Comparison of ENCODE assay signal across 8 cellular contexts in genomic region chr6:35727935-35728662, GRCh38. TPM values are rescaled to one million over a fixed set of nuclear protein-coding genes. Genes with fewer than 3 reads are reported as not detected.
DNase-seq lines count a peak whose midpoint lies in the region; ATAC-seq and TF ChIP-seq lines count a peak whose summit lies in the region.

No MANE protein-coding gene starts in this region.

- TF ChIP-seq POLR2A in prostate gland (IDR thresholded peaks at IDR 0.05) = no peak

- H3K9me3 ChIP-seq in prostate gland = no peaks in the 10 kb centered on the region

- no peaks in the 10 kb centered on the region for H3K36me3 ChIP-seq in prostate gland

- peaks cover 36% of the 10 kb centered on the region for H3K4me1 Mint-ChIP-seq in HFFc6 (ENCODE audit: low read depth)
- H3K4me1 Mint-ChIP-seq in T-helper 1 cell treated with Interleukin-12 subunit alpha and Interleukin-12 subunit beta and Interleukin-4 antibody, amounts not matched to agents 30 μg/mL and 1 μg/mL, for 36 hours (ENCODE audit: low read depth) = peaks cover 64% of the 10 kb centered on the region

- H3K27ac Mint-ChIP-seq in HFFc6 = peak overlapping the region; percentile 89
- H3K27ac Mint-ChIP-seq in T-helper 1 cell treated with Interleukin-12 subunit alpha and Interleukin-12 subunit beta and Interleukin-4 antibody, amounts not matched to agents 30 μg/mL and 1 μg/mL, for 36 hours = peak overlapping the region; percentile 97

- H3K27ac ChIP-seq in prostate gland = peak overlapping the region; percentile 99 to 100

- H3K4me3 Mint-ChIP-seq in HFFc6 = peak overlapping the region; percentile 85
- H3K4me3 Mint-ChIP-seq in T-helper 1 cell treated with Interleukin-12 subunit alpha and Interleukin-12 subunit beta and Interleukin-4 antibody, amounts not matched to agents 30 μg/mL and 1 μg/mL, for 36 hours = peak overlapping the region; percentile 79

- WGBS in prostate gland = 1% methylated on average over 34 of the region's 57 CpGs

- H3K9me3 Mint-ChIP-seq in HFFc6 = no peaks in the 10 kb centered on the region
- H3K9me3 Mint-ChIP-seq in T-helper 1 cell treated with Interleukin-12 subunit alpha and Interleukin-12 subunit beta and Interleukin-4 antibody, amounts not matched to agents 30 μg/mL and 1 μg/mL, for 36 hours = no peaks in the 10 kb centered on the region

- H3K36me3 Mint-ChIP-seq in HFFc6 (ENCODE audit: low read depth) = no peaks in the 10 kb centered on the region
- H3K36me3 Mint-ChIP-seq in T-helper 1 cell treated with Interleukin-12 subunit alpha and Interleukin-12 subunit beta and Interleukin-4 antibody, amounts not matched to agents 30 μg/mL and 1 μg/mL, for 36 hours (ENCODE audit: low read depth) = no peaks in the 10 kb centered on the region

- TF ChIP-seq CTCF in HFFc6 (IDR thresholded peaks at IDR 0.05) (no peak; the same call in 1 of the 2 replicates), prostate gland (IDR thresholded peaks at IDR 0.05) (peak in 1 of 4 experiments; percentile 1)

- peak overlapping the region; percentile 22 to 51 for H3K4me3 ChIP-seq in prostate gland

- H3K27me3 Mint-ChIP-seq in HFFc6 (ENCODE audit: insufficient read depth) = peaks cover 1% of the 10 kb centered on the region
- no peaks in the 10 kb centered on the region for H3K27me3 Mint-ChIP-seq in T-helper 1 cell treated with Interleukin-12 subunit alpha and Interleukin-12 subunit beta and Interleukin-4 antibody, amounts not matched to agents 30 μg/mL and 1 μg/mL, for 36 hours (ENCODE audit: low read depth)

- intact Hi-C loops in left ventricle myocardium superior (cut with micrococcal nuclease) (loop anchor here (5.0 kb wide), 1 partner anchor 126 kb away; no protein-coding TSS in a partner anchor), prostate gland (cut with DNase I) (loop anchor here (1.0 kb wide), 1 partner anchor 40 kb away; the partner anchor contains the start of gene FKBP5)

- no peaks in the 10 kb centered on the region for H3K27me3 ChIP-seq in prostate gland (replicated peaks; ENCODE audit: insufficient read depth)

- ATAC-seq in left ventricle myocardium superior = peak; percentile 63

- H3K4me1 ChIP-seq in prostate gland (replicated peaks) = peaks cover 73% of the 10 kb centered on the region

- DNase-seq in GF-D8 (lab: John Stamatoyannopoulos, UW) (peak; percentile 92), HFFc6 (peak; percentile 88), NCI-H146 treated with DMSO at 0.1 percent for 48 hours (lab: John Stamatoyannopoulos, UW; ENCODE audit: unreplicated experiment) (peak; percentile 57), amygdala (lab: John Stamatoyannopoulos, UW) (peak in 54 of 56 donors; percentile 39 to 94 (median 86)), left ventricle myocardium superior (peak; percentile 98), prostate gland (ENCODE audit: low spot score) (peak; percentile 95), ureter (ENCODE audit: low spot score) (peak; percentile 94)

RNA-seq across cellular contexts. Expression of gene ARMC12, which starts 8.7 kb away (rescaled TPM):
- under 1 TPM in 4 of 6 experiments, not detected in 2; 0.17 to 0.33 (median 0.27) TPM for total RNA-seq in HFFc6 (2021; fragmentation: NEBNext Ultra II Directional; extraction: Animal tissue kit (Norgen Biotek cat#: 25700))
- total RNA-seq in left ventricle myocardium superior (not detected), prostate gland (1 to 10 TPM; 1.7 to 4.4 TPM), ureter (1.5 TPM)

RNA-seq across cellular contexts. Expression of gene FKBP5, which starts 39.4 kb away (rescaled TPM):
- 10 to 100 TPM in 5 of 6 experiments, 1 to 10 TPM in 1; 7.6 to 12.9 (median 11.8) TPM for total RNA-seq in HFFc6 (2021; fragmentation: NEBNext Ultra II Directional; extraction: Animal tissue kit (Norgen Biotek cat#: 25700))
- total RNA-seq in left ventricle myocardium superior (82.8 TPM), prostate gland (100 to 1,000 TPM; 201 to 248 TPM), ureter (112 TPM)

RNA-seq across cellular contexts. Expression of gene CLPSL2, which starts 48.3 kb away (rescaled TPM):
- total RNA-seq in HFFc6 (2021; fragmentation: NEBNext Ultra II Directional; extraction: Animal tissue kit (Norgen Biotek cat#: 25700)) = not detected
- total RNA-seq in left ventricle myocardium superior (not detected), prostate gland (not detected), ureter (not detected)

RNA-seq across cellular contexts. Expression of gene CLPSL1, which starts 52.7 kb away (rescaled TPM):
- not detected for total RNA-seq in HFFc6 (2021; fragmentation: NEBNext Ultra II Directional; extraction: Animal tissue kit (Norgen Biotek cat#: 25700))
- total RNA-seq in left ventricle myocardium superior (not detected), prostate gland (not detected), ureter (not detected)

Comparison
In these comparisons a context has a peak if more than half of its experiments do, and no peak if none do; other contexts are left out.
1. Peak in every context shown above with its lines: DNase-seq, ATAC-seq, H3K4me3 ChIP-seq and H3K27ac ChIP-seq.